ENCODE assay signal across 9 cellular contexts in genomic region chr1:151837841-151838490, GRCh38. TPM values are rescaled to one million over a fixed set of nuclear protein-coding genes. Genes with fewer than 3 reads are reported as not detected.
DNase-seq lines count a peak whose midpoint lies in the region; ATAC-seq and TF ChIP-seq lines count a peak whose summit lies in the region.
"Had no signal": no experiment of that assay in that cellular context is flagged by ENCODE, and none has a peak within 500 bp of the region (broad histone marks: within the 10 kb centered on the region; RNA-seq: fewer than 3 reads in every experiment).

No MANE protein-coding gene starts in this region.

- DNase-seq in AG20443 (ENCODE audit: low spot score) = peak; percentile 86
- DNase-seq in chondrocyte (ENCODE audit: low spot score) = no peak
- peak; percentile 29 for DNase-seq in mesendoderm
- DNase-seq in tibial nerve (ENCODE audit: low spot score in 2 of 2) = no peak
- DNase-seq in NCI-H82 (lab: John Stamatoyannopoulos, UW) = no peak
- DNase-seq in amniotic stem cell (lab: John Stamatoyannopoulos, UW) = no peak

- H3K4me1 Mint-ChIP-seq in IgD-negative memory B cell (peaks cover 11 to 12% (median 11%) of the 10 kb centered on the region in 3 donors), chondrocyte (ENCODE audit: low read depth) (peaks cover 14% of the 10 kb centered on the region)

- H3K79me2 ChIP-seq in mesendoderm (ENCODE audit: control insufficient read depth, insufficient read depth, low read length) = no peaks in the 10 kb centered on the region

- H3K27ac ChIP-seq in mesendoderm (ENCODE audit: low read depth, low read length) (no peak overlapping the region), tibial nerve (peak overlapping the region in 2 of 4 donors; percentile 85 to 87)

- H3K9ac ChIP-seq in mesendoderm (ENCODE audit: low read length) = peak overlapping the region; percentile 83

- H3K23ac ChIP-seq in mesendoderm (ENCODE audit: low read length) = peak overlapping the region; percentile 83

- peak in 1 of 2 donors; percentile 5 for TF ChIP-seq POLR2A in tibial nerve (IDR thresholded peaks at IDR 0.05)

- H3K27me3 Mint-ChIP-seq in IgD-negative memory B cell (peaks cover 11% of the 10 kb centered on the region), chondrocyte (ENCODE audit: low read depth) (peaks cover 22% of the 10 kb centered on the region)

- peak overlapping the region; percentile 19 for H3K4me2 ChIP-seq in mesendoderm (ENCODE audit: low read length)

- no peaks in the 10 kb centered on the region for H3K36me3 Mint-ChIP-seq in IgD-negative memory B cell
- no peaks in the 10 kb centered on the region for H3K36me3 Mint-ChIP-seq in chondrocyte (ENCODE audit: low read depth)

- no peak overlapping the region for H2AK5ac ChIP-seq in mesendoderm (ENCODE audit: low read length)

- H3K36me3 ChIP-seq in mesendoderm (ENCODE audit: control insufficient read depth, insufficient read depth, low read length) (no peaks in the 10 kb centered on the region), tibial nerve (no peaks in the 10 kb centered on the region)

- H3K9me3 ChIP-seq in tibial nerve = no peaks in the 10 kb centered on the region

- no peak overlapping the region for H2BK120ac ChIP-seq in mesendoderm (ENCODE audit: low read depth, low read length)

- peak overlapping the region; percentile 77 to 94 (median 86) for H3K4me3 Mint-ChIP-seq in IgD-negative memory B cell
- peak overlapping the region; percentile 27 for H3K4me3 Mint-ChIP-seq in chondrocyte (ENCODE audit: unreplicated experiment)

- H3K27me3 ChIP-seq in mesendoderm (ENCODE audit: insufficient read depth, low read length, poor library complexity) (no peaks in the 10 kb centered on the region), tibial nerve (peaks cover 0 to 29% of the 10 kb centered on the region in 2 donors)

- ATAC-seq in GM19463 (IDR thresholded peaks at IDR 0.05; ENCODE audit: unreplicated experiment) = no peak

- H3K56ac ChIP-seq in mesendoderm (ENCODE audit: low read length) = peak overlapping the region; percentile 85

- no peak overlapping the region for H4K5ac ChIP-seq in mesendoderm (ENCODE audit: low read length)

- no peak overlapping the region for H2BK5ac ChIP-seq in mesendoderm (ENCODE audit: low read length)

- WGBS in mesendoderm (ENCODE audit: extremely low coverage, insufficient coverage, low lambda C conversion rate) = no CpG with 5 or more reads among the region's 68 CpGs
- 6 to 10% methylated on average over 15 to 52 of the region's 68 CpGs for WGBS in tibial nerve, 2 donors

- H3K4me1 ChIP-seq in mesendoderm (ENCODE audit: control insufficient read depth, low read depth, low read length) (no peaks in the 10 kb centered on the region), tibial nerve (peaks cover 0 to 33% (median 9%) of the 10 kb centered on the region in 4 donors)

- H2BK15ac ChIP-seq in mesendoderm (replicated peaks; ENCODE audit: low read depth) = no peak overlapping the region

- peak overlapping the region; percentile 75 for H3K4ac ChIP-seq in mesendoderm (ENCODE audit: low read depth, low read length)

- TF ChIP-seq CTCF in chondrocyte (IDR thresholded peaks at IDR 0.05) (no peak), tibial nerve (IDR thresholded peaks at IDR 0.05) (no peak)

- peak overlapping the region in 1 of 3 donors; percentile 98 for H3K27ac Mint-ChIP-seq in IgD-negative memory B cell
- H3K27ac Mint-ChIP-seq in chondrocyte (ENCODE audit: unreplicated experiment) = no peak overlapping the region

- no peaks in the 10 kb centered on the region for H3K9me3 Mint-ChIP-seq in IgD-negative memory B cell
- no peaks in the 10 kb centered on the region for H3K9me3 Mint-ChIP-seq in chondrocyte (ENCODE audit: low read depth)

- H3K4me3 ChIP-seq in mesendoderm (ENCODE audit: low read length) (no peak overlapping the region), tibial nerve (peak overlapping the region; percentile 16 to 59 (median 40))

- peak overlapping the region; percentile 75 for H3K18ac ChIP-seq in mesendoderm (ENCODE audit: low read length)

- peak overlapping the region; percentile 3 for H4K8ac ChIP-seq in mesendoderm (ENCODE audit: low read depth, low read length)

- no peak for TF ChIP-seq EP300 in tibial nerve (IDR thresholded peaks at IDR 0.05)

- no peaks in the 10 kb centered on the region for H3K79me1 ChIP-seq in mesendoderm (ENCODE audit: low read length)

RNA-seq across cellular contexts. Expression of gene C2CD4D, which starts 1.7 kb away (rescaled TPM):
- 0.20 TPM for polyA plus RNA-seq in IgD-negative memory B cell
- total RNA-seq in chondrocyte = not detected in 3 replicates
- 0.63 TPM for polyA plus RNA-seq in mesendoderm (2013, experiment 1 of 2)
- polyA plus RNA-seq in mesendoderm (2013, experiment 2 of 2) = 0.55 TPM
- 1 to 10 TPM in 2 of 4 donors, not detected in 2; 2.2 to 3.9 TPM for total RNA-seq in tibial nerve

RNA-seq across cellular contexts. Expression of gene RORC, which starts 6.4 kb away (rescaled TPM):
- 0.26 TPM for polyA plus RNA-seq in IgD-negative memory B cell
- total RNA-seq in chondrocyte (not detected in 3 replicates), tibial nerve (under 1 TPM in 2 of 4 donors, not detected in 2; 0.21 to 0.90 TPM)
- 0.25 TPM for polyA plus RNA-seq in mesendoderm (2013, experiment 1 of 2)
- polyA plus RNA-seq in mesendoderm (2013, experiment 2 of 2) = 0.25 TPM

RNA-seq across cellular contexts. Expression of gene THEM5, which starts 15.5 kb away (rescaled TPM):
- not detected for polyA plus RNA-seq in IgD-negative memory B cell
- total RNA-seq in chondrocyte (not detected in 3 replicates), tibial nerve (not detected)
- polyA plus RNA-seq in mesendoderm (2013, experiment 1 of 2) = not detected
- polyA plus RNA-seq in mesendoderm (2013, experiment 2 of 2) = not detected
- total RNA-seq: activated CD8-positive, alpha-beta memory T cell treated with anti-CD3 and anti-CD28 coated beads for 36 hours had no signal

RNA-seq across cellular contexts. Expression of gene LINGO4, which starts 32.7 kb away (rescaled TPM):
- not detected for polyA plus RNA-seq in IgD-negative memory B cell
- total RNA-seq in chondrocyte = not detected in 3 replicates
- not detected for polyA plus RNA-seq in mesendoderm (2013, experiment 1 of 2)
- polyA plus RNA-seq in mesendoderm (2013, experiment 2 of 2) = 0.01 TPM
- not detected for total RNA-seq in tibial nerve

RNA-seq across cellular contexts. Expression of gene TDRKH, which starts 47.7 kb away (rescaled TPM):
- 9.0 TPM for polyA plus RNA-seq in IgD-negative memory B cell
- total RNA-seq in chondrocyte (4.7 to 6.8 TPM (median 6.4 TPM) in 3 replicates), tibial nerve (1 to 10 TPM; 2.2 to 8.0 (median 7.0) TPM)
- polyA plus RNA-seq in mesendoderm (2013, experiment 1 of 2) = 11.8 TPM
- polyA plus RNA-seq in mesendoderm (2013, experiment 2 of 2) = 11.6 TPM

Comparison
In these comparisons a context has a peak if more than half of its experiments do, and no peak if none do; other contexts are left out.
1. DNase-seq: peak in AG20443 (single experiment) and mesendoderm (single experiment); none in chondrocyte (single experiment), tibial nerve (0 of 2), NCI-H82 (single experiment) and amniotic stem cell (single experiment).